Comparison of ENCODE assay signal across 8 cellular contexts in genomic region chr12:16350682-16351081, GRCh38. TPM values are rescaled to one million over a fixed set of nuclear protein-coding genes. Genes with fewer than 3 reads are reported as not detected.
DNase-seq lines count a peak whose midpoint lies in the region; ATAC-seq and TF ChIP-seq lines count a peak whose summit lies in the region.

No MANE protein-coding gene starts in this region.

- H3K4me1 ChIP-seq in neural progenitor cell (peaks cover 42% of the 10 kb centered on the region), colonic mucosa (no peaks in the 10 kb centered on the region)

- H3K27me3 Mint-ChIP-seq in CD14-positive monocyte (ENCODE audit: low read depth in 3 of 3) (no peaks in the 10 kb centered on the region), neural progenitor cell (ENCODE audit: insufficient read depth, low read depth) (peaks cover 8% of the 10 kb centered on the region), T-cell (peaks cover 7 to 11% of the 10 kb centered on the region in 2 donors)
- H3K27me3 Mint-ChIP-seq in dendritic cell treated with granulocyte-macrophage colony-stimulating factor and Interleukin-4, amounts not matched to agents 40 ng/mL and 50 ng/mL, for 4 days, result no peaks in the 10 kb centered on the region
- peaks cover 5% of the 10 kb centered on the region for H3K27me3 Mint-ChIP-seq in activated CD4-positive, alpha-beta T cell treated with anti-CD3 and anti-CD28 coated beads, Interleukin-2, amount 10 ng/mL, durations not matched to agents 24 days and 14 days

- intact Hi-C loops in CD14-positive monocyte (cut with micrococcal nuclease) (no loop called here), colonic mucosa (cut with DNase I) (no loop called here)
- intact Hi-C loops in dendritic cell treated with granulocyte-macrophage colony-stimulating factor and Interleukin-4, amounts not matched to agents 40 ng/mL and 50 ng/mL, for 4 days (cut with micrococcal nuclease), result no loop called here
- intact Hi-C loops in activated CD4-positive, alpha-beta T cell treated with anti-CD3 and anti-CD28 coated beads, Interleukin-2, amount 10 ng/mL, durations not matched to agents 24 days and 14 days (cut with micrococcal nuclease), result no loop called here

- H3K36me3 Mint-ChIP-seq in CD14-positive monocyte (peaks cover 11 to 16% of the 10 kb centered on the region in 2 donors), neural progenitor cell (peaks cover 25% of the 10 kb centered on the region), T-cell (no peaks in the 10 kb centered on the region)
- peaks cover 30% of the 10 kb centered on the region for H3K36me3 Mint-ChIP-seq in dendritic cell treated with granulocyte-macrophage colony-stimulating factor and Interleukin-4, amounts not matched to agents 40 ng/mL and 50 ng/mL, for 4 days (ENCODE audit: low read depth)
- no peaks in the 10 kb centered on the region for H3K36me3 Mint-ChIP-seq in activated CD4-positive, alpha-beta T cell treated with anti-CD3 and anti-CD28 coated beads, Interleukin-2, amount 10 ng/mL, durations not matched to agents 24 days and 14 days (ENCODE audit: low read depth)

- CTCF ChIA-PET in T-cell (lab: Charles Lee), result no interaction called here

- POLR2A ChIA-PET in T-cell (lab: Charles Lee), result no interaction called here

- H3K9me3 Mint-ChIP-seq in CD14-positive monocyte (peaks cover 0 to 3% (median 0%) of the 10 kb centered on the region in 7 donors), neural progenitor cell (no peaks in the 10 kb centered on the region), T-cell (peaks cover 0 to 5% (median 3%) of the 10 kb centered on the region in 3 donors)
- no peaks in the 10 kb centered on the region for H3K9me3 Mint-ChIP-seq in dendritic cell treated with granulocyte-macrophage colony-stimulating factor and Interleukin-4, amounts not matched to agents 40 ng/mL and 50 ng/mL, for 4 days
- H3K9me3 Mint-ChIP-seq in activated CD4-positive, alpha-beta T cell treated with anti-CD3 and anti-CD28 coated beads, Interleukin-2, amount 10 ng/mL, durations not matched to agents 24 days and 14 days, result no peaks in the 10 kb centered on the region

- H3K27ac Mint-ChIP-seq in CD14-positive monocyte (peak overlapping the region; percentile 75 to 95 (median 90)), neural progenitor cell (peak overlapping the region; percentile 65), T-cell (no peak overlapping the region)
- H3K27ac Mint-ChIP-seq in dendritic cell treated with granulocyte-macrophage colony-stimulating factor and Interleukin-4, amounts not matched to agents 40 ng/mL and 50 ng/mL, for 4 days, result peak overlapping the region; percentile 85
- H3K27ac Mint-ChIP-seq in activated CD4-positive, alpha-beta T cell treated with anti-CD3 and anti-CD28 coated beads, Interleukin-2, amount 10 ng/mL, durations not matched to agents 24 days and 14 days, result no peak overlapping the region

- ATAC-seq in T-cell (replicated peaks in 1 of 4), result no peak

- H3K36me3 ChIP-seq in neural progenitor cell (peaks cover 7% of the 10 kb centered on the region), colonic mucosa (no peaks in the 10 kb centered on the region)

- DNase-seq in CD14-positive monocyte (ENCODE audit: low spot score) (no peak), M059J (ENCODE audit: low read depth) (peak; percentile 91), neural progenitor cell (ENCODE audit: low spot score) (peak; percentile 59), T-cell (no peak), colonic mucosa (no peak), germinal center (ENCODE audit: low spot score) (no peak)
- no peak for DNase-seq in activated CD4-positive, alpha-beta T cell treated with anti-CD3 and anti-CD28 coated beads, Interleukin-2, amount 10 ng/mL, durations not matched to agents 24 days and 14 days

- H3K4me2 ChIP-seq in neural progenitor cell, result peak overlapping the region; percentile 99

- H3K4me1 Mint-ChIP-seq in CD14-positive monocyte (peaks cover 76% of the 10 kb centered on the region), neural progenitor cell (peaks cover 50% of the 10 kb centered on the region), T-cell (no peaks in the 10 kb centered on the region)
- peaks cover 54% of the 10 kb centered on the region for H3K4me1 Mint-ChIP-seq in dendritic cell treated with granulocyte-macrophage colony-stimulating factor and Interleukin-4, amounts not matched to agents 40 ng/mL and 50 ng/mL, for 4 days (ENCODE audit: low read depth)
- H3K4me1 Mint-ChIP-seq in activated CD4-positive, alpha-beta T cell treated with anti-CD3 and anti-CD28 coated beads, Interleukin-2, amount 10 ng/mL, durations not matched to agents 24 days and 14 days, result no peaks in the 10 kb centered on the region

- H3K4me3 ChIP-seq in neural progenitor cell (peak overlapping the region; percentile 77), colonic mucosa (no peak overlapping the region)

- H3K9ac ChIP-seq in neural progenitor cell (no peak overlapping the region), colonic mucosa (ENCODE audit: low read depth in 2 of 2, low read length in 2 of 2) (no peak overlapping the region)

- H3K9me3 ChIP-seq in neural progenitor cell (ENCODE audit: low read depth) (no peaks in the 10 kb centered on the region), colonic mucosa (no peaks in the 10 kb centered on the region)

- H3K27me3 ChIP-seq in neural progenitor cell (no peaks in the 10 kb centered on the region), colonic mucosa (no peaks in the 10 kb centered on the region)

- H2AFZ ChIP-seq in neural progenitor cell (replicated peaks), result no peak overlapping the region

- peaks cover 82% of the 10 kb centered on the region for H3K79me2 ChIP-seq in neural progenitor cell (ENCODE audit: low read depth)

- H4K20me1 ChIP-seq in neural progenitor cell (ENCODE audit: low read depth), result peaks cover 24% of the 10 kb centered on the region

- H3K27ac ChIP-seq in neural progenitor cell (peak overlapping the region; percentile 77), colonic mucosa (no peak overlapping the region)

- H3K4me3 Mint-ChIP-seq in CD14-positive monocyte, result peak overlapping the region in 1 of 2 donors; percentile 48
- H3K4me3 Mint-ChIP-seq in dendritic cell treated with granulocyte-macrophage colony-stimulating factor and Interleukin-4, amounts not matched to agents 40 ng/mL and 50 ng/mL, for 4 days, result peak overlapping the region; percentile 39
- peak overlapping the region; percentile 70 for H3K4me3 Mint-ChIP-seq in neural progenitor cell
- no peak overlapping the region for H3K4me3 Mint-ChIP-seq in T-cell
- H3K4me3 Mint-ChIP-seq in activated CD4-positive, alpha-beta T cell treated with anti-CD3 and anti-CD28 coated beads, Interleukin-2, amount 10 ng/mL, durations not matched to agents 24 days and 14 days, result no peak overlapping the region

- TF ChIP-seq CTCF in CD14-positive monocyte (IDR thresholded peaks at IDR 0.05), result no peak
- TF ChIP-seq CTCF in neural progenitor cell (IDR thresholded peaks at IDR 0.05), result no peak
- TF ChIP-seq CTCF in colonic mucosa (IDR thresholded peaks at IDR 0.05), result no peak

- peaks cover 32% of the 10 kb centered on the region for H3F3A ChIP-seq in neural progenitor cell (ENCODE audit: low read depth)

RNA-seq across cellular contexts. Expression of gene MGST1, which starts 3.2 kb away (rescaled TPM):
- 100 to 1,000 TPM; 248 to 295 TPM for polyA plus RNA-seq in CD14-positive monocyte
- 59.1 and 70.4 TPM in 2 replicates for total RNA-seq in M059J (2014; rRNA removed; shearing (Covaris generic))
- total RNA-seq in neural progenitor cell (ENCODE audit: low replicate concordance) (175 and 238 TPM in 2 replicates), T-cell (1 to 10 TPM in 4 of 5 donors, not detected in 1; 1.5 to 3.2 (median 2.1) TPM), colonic mucosa (100 to 1,000 TPM; 339 to 555 TPM)
- total RNA-seq in activated CD4-positive, alpha-beta T cell treated with anti-CD3 and anti-CD28 coated beads, Interleukin-2, amount 10 ng/mL, durations not matched to agents 24 days and 14 days, result 1.2 TPM in 1 of 2 replicates, not detected in the other

Comparison
In these comparisons a context has a peak if more than half of its experiments do, and no peak if none do; other contexts are left out.
1. DNase-seq: peak in M059J (single experiment) and neural progenitor cell (single experiment); none in CD14-positive monocyte (single experiment), T-cell (0 of 34), colonic mucosa (single experiment), activated CD4-positive, alpha-beta T cell treated with anti-CD3 and anti-CD28 coated beads, Interleukin-2, amount 10 ng/mL, durations not matched to agents 24 days and 14 days (single experiment) and germinal center (single experiment).
2. H3K27ac Mint-ChIP-seq: peak in CD14-positive monocyte (7 of 7), dendritic cell treated with granulocyte-macrophage colony-stimulating factor and Interleukin-4, amounts not matched to agents 40 ng/mL and 50 ng/mL, for 4 days (single experiment) and neural progenitor cell (single experiment); none in T-cell (0 of 2) and activated CD4-positive, alpha-beta T cell treated with anti-CD3 and anti-CD28 coated beads, Interleukin-2, amount 10 ng/mL, durations not matched to agents 24 days and 14 days (single experiment).
3. H3K4me3 Mint-ChIP-seq: peak in dendritic cell treated with granulocyte-macrophage colony-stimulating factor and Interleukin-4, amounts not matched to agents 40 ng/mL and 50 ng/mL, for 4 days (single experiment) and neural progenitor cell (single experiment); none in T-cell (0 of 3) and activated CD4-positive, alpha-beta T cell treated with anti-CD3 and anti-CD28 coated beads, Interleukin-2, amount 10 ng/mL, durations not matched to agents 24 days and 14 days (single experiment).
4. RNA of gene MGST1, which starts 3.2 kb away (total RNA-seq): 339 to 555 TPM in colonic mucosa, 175 to 238 TPM in neural progenitor cell and 59.1 to 70.4 TPM in M059J; 1.5 to 3.2 TPM in T-cell and 1.2 TPM in activated CD4-positive, alpha-beta T cell treated with anti-CD3 and anti-CD28 coated beads, Interleukin-2, amount 10 ng/mL, durations not matched to agents 24 days and 14 days; every median in the first group is over 10 times any median in the second.